Comparison of ENCODE assay signal across 11 cellular contexts in genomic region chr20:20710443-20710842, GRCh38. TPM values are rescaled to one million over a fixed set of nuclear protein-coding genes. Genes with fewer than 3 reads are reported as not detected.
DNase-seq lines count a peak whose midpoint lies in the region; ATAC-seq and TF ChIP-seq lines count a peak whose summit lies in the region.
"Had no signal": no experiment of that assay in that cellular context is flagged by ENCODE, and none has a peak within 500 bp of the region (broad histone marks: within the 10 kb centered on the region; RNA-seq: fewer than 3 reads in every experiment).

No MANE protein-coding gene starts in this region.

- H3K4me2 ChIP-seq in neural progenitor cell = peak overlapping the region; percentile 95

- H3K4me1 Mint-ChIP-seq in CD4-positive, alpha-beta memory T cell = peaks cover 31 to 48% (median 40%) of the 10 kb centered on the region in 4 donors
- H3K4me1 Mint-ChIP-seq in effector memory CD8-positive, alpha-beta T cell (ENCODE audit: low read depth in 2 of 2) = peaks cover 25 to 30% of the 10 kb centered on the region in 2 donors
- H3K4me1 Mint-ChIP-seq in neural progenitor cell = peaks cover 27% of the 10 kb centered on the region

- peak overlapping the region; percentile 82 to 96 (median 92) for H3K4me3 Mint-ChIP-seq in CD4-positive, alpha-beta memory T cell
- H3K4me3 Mint-ChIP-seq in effector memory CD8-positive, alpha-beta T cell = peak overlapping the region; percentile 91 to 96
- peak overlapping the region; percentile 90 for H3K4me3 Mint-ChIP-seq in neural progenitor cell

- no peak overlapping the region for H3K9ac ChIP-seq in neural progenitor cell

- H3K4me3 ChIP-seq in CD4-positive, alpha-beta memory T cell (ENCODE audit: low read length in 2 of 2) = no peak overlapping the region
- peak overlapping the region; percentile 99 for H3K4me3 ChIP-seq in neural progenitor cell
- H3K4me3 ChIP-seq in uterus = no peak overlapping the region
- H3K4me3 ChIP-seq in ovary = no peak overlapping the region

- TF ChIP-seq POLR2A in uterus (IDR thresholded peaks at IDR 0.05) (no peak), ovary (IDR thresholded peaks at IDR 0.05) (no peak)

- no peak for DNase-seq in CD4-positive, alpha-beta memory T cell
- DNase-seq in MV-4-11 (lab: John Stamatoyannopoulos, UW) (peak; percentile 34), neural progenitor cell (ENCODE audit: low spot score) (no peak), SHP77 treated with DMSO at 0.1 percent for 48 hours (lab: John Stamatoyannopoulos, UW) (no peak), uterus (no peak), NCI-H1694 treated with DMSO at 0.1 percent for 48 hours (lab: John Stamatoyannopoulos, UW) (no peak), ovary (no peak)
- no peak for DNase-seq in effector memory CD8-positive, alpha-beta T cell
- DNase-seq: head of caudate nucleus, NCI-H774, WERI-Rb-1 had no signal

- no peak for TF ChIP-seq CTCF in neural progenitor cell (IDR thresholded peaks at IDR 0.05)
- no peak for TF ChIP-seq CTCF in uterus (IDR thresholded peaks at IDR 0.05)
- no peak for TF ChIP-seq CTCF in ovary (IDR thresholded peaks at IDR 0.05)

- no peaks in the 10 kb centered on the region for H3K27me3 Mint-ChIP-seq in CD4-positive, alpha-beta memory T cell
- H3K27me3 Mint-ChIP-seq in effector memory CD8-positive, alpha-beta T cell = no peaks in the 10 kb centered on the region
- H3K27me3 Mint-ChIP-seq in neural progenitor cell (ENCODE audit: insufficient read depth, low read depth) = peaks cover 3% of the 10 kb centered on the region

- no peak for TF ChIP-seq EP300 in ovary (IDR thresholded peaks at IDR 0.05)

- CTCF ChIA-PET in CD4-positive, alpha-beta memory T cell (lab: Charles Lee; ENCODE audit: partially characterized antibody) = no interaction called here

- H3K4me1 ChIP-seq in CD4-positive, alpha-beta memory T cell (ENCODE audit: insufficient read depth, low read length) = peaks cover 17% of the 10 kb centered on the region
- H3K4me1 ChIP-seq in neural progenitor cell = peaks cover 18% of the 10 kb centered on the region
- no peaks in the 10 kb centered on the region for H3K4me1 ChIP-seq in uterus
- peaks cover 8% of the 10 kb centered on the region for H3K4me1 ChIP-seq in ovary (ENCODE audit: insufficient read depth)

- H3F3A ChIP-seq in neural progenitor cell (ENCODE audit: low read depth) = no peaks in the 10 kb centered on the region

- H4K20me1 ChIP-seq in neural progenitor cell (ENCODE audit: low read depth) = peaks cover 22% of the 10 kb centered on the region

- H3K36me3 ChIP-seq in CD4-positive, alpha-beta memory T cell (ENCODE audit: insufficient read depth, low read length) = no peaks in the 10 kb centered on the region
- H3K36me3 ChIP-seq in neural progenitor cell (no peaks in the 10 kb centered on the region), uterus (no peaks in the 10 kb centered on the region), ovary (no peaks in the 10 kb centered on the region)
- H3K36me3 ChIP-seq: WERI-Rb-1 had no signal

- no peaks in the 10 kb centered on the region for H3K9me3 Mint-ChIP-seq in CD4-positive, alpha-beta memory T cell
- no peaks in the 10 kb centered on the region for H3K9me3 Mint-ChIP-seq in effector memory CD8-positive, alpha-beta T cell
- H3K9me3 Mint-ChIP-seq in neural progenitor cell = peaks cover 2% of the 10 kb centered on the region

- peaks cover 63% of the 10 kb centered on the region for H3K79me2 ChIP-seq in neural progenitor cell (ENCODE audit: low read depth)

- H3K36me3 Mint-ChIP-seq in CD4-positive, alpha-beta memory T cell = peaks cover 9 to 11% of the 10 kb centered on the region in 2 donors
- no peaks in the 10 kb centered on the region for H3K36me3 Mint-ChIP-seq in effector memory CD8-positive, alpha-beta T cell (ENCODE audit: insufficient read depth)
- no peaks in the 10 kb centered on the region for H3K36me3 Mint-ChIP-seq in neural progenitor cell

- POLR2A ChIA-PET in CD4-positive, alpha-beta memory T cell (lab: Charles Lee; ENCODE audit: partially characterized antibody) = no interaction called here

- 20 to 50% (median 41%) methylated on average over 1 of the region's 1 CpG for WGBS in ovary, 3 donors

- no peak overlapping the region for H2AFZ ChIP-seq in neural progenitor cell (replicated peaks)

- ATAC-seq in effector memory CD8-positive, alpha-beta T cell (replicated peaks) = no peak

- H3K27ac ChIP-seq in CD4-positive, alpha-beta memory T cell (ENCODE audit: low read depth, low read length) = peak overlapping the region; percentile 79
- H3K27ac ChIP-seq in neural progenitor cell = no peak overlapping the region
- H3K27ac ChIP-seq in uterus = peak overlapping the region in 1 of 2 donors; percentile 95
- no peak overlapping the region for H3K27ac ChIP-seq in ovary
- H3K27ac ChIP-seq: WERI-Rb-1 had no signal

- intact Hi-C loops in CD4-positive, alpha-beta memory T cell (cut with micrococcal nuclease) = loop anchor here (5.0 to 10.0 kb wide), 4 partner anchors 417 to 1918 kb away; partner anchors contain the start of genes KIZ and NAA20
- intact Hi-C loops in uterus (cut with DNase I; ENCODE audit: low total_unique reads) (no loop called here), ovary (cut with DNase I) (no loop called here)

- no peaks in the 10 kb centered on the region for H3K9me3 ChIP-seq in CD4-positive, alpha-beta memory T cell (ENCODE audit: control insufficient read depth in 1 of 2, low read length in 2 of 2)
- no peaks in the 10 kb centered on the region for H3K9me3 ChIP-seq in neural progenitor cell (ENCODE audit: low read depth)
- no peaks in the 10 kb centered on the region for H3K9me3 ChIP-seq in uterus
- H3K9me3 ChIP-seq in ovary = no peaks in the 10 kb centered on the region

- H3K27ac Mint-ChIP-seq in CD4-positive, alpha-beta memory T cell = peak overlapping the region in 6 of 7 donors; percentile 87 to 94 (median 91)
- H3K27ac Mint-ChIP-seq in effector memory CD8-positive, alpha-beta T cell = peak overlapping the region; percentile 91 to 92
- H3K27ac Mint-ChIP-seq in neural progenitor cell = no peak overlapping the region

- H3K27me3 ChIP-seq in CD4-positive, alpha-beta memory T cell (ENCODE audit: insufficient read depth, low read length) = no peaks in the 10 kb centered on the region
- H3K27me3 ChIP-seq in neural progenitor cell (no peaks in the 10 kb centered on the region), uterus (no peaks in the 10 kb centered on the region), ovary (no peaks in the 10 kb centered on the region)

RNA-seq across cellular contexts. Expression of gene RALGAPA2, which starts 2.0 kb away (rescaled TPM):
- 10 to 100 TPM; 33.6 to 36.3 TPM for total RNA-seq in CD4-positive, alpha-beta memory T cell
- polyA plus RNA-seq in CD4-positive, alpha-beta memory T cell = 1 to 10 TPM; 1.6 to 9.3 TPM
- 22.8 and 25.9 TPM in 2 replicates for total RNA-seq in neural progenitor cell (ENCODE audit: low replicate concordance)
- total RNA-seq in uterus = 10 to 100 TPM; 25.9 to 48.9 (median 38.6) TPM
- total RNA-seq in ovary = 10 to 100 TPM; 11.9 to 27.5 (median 19.9) TPM
- 10 to 100 TPM in 1 of 2 donors, 1 to 10 TPM in 1; 8.4 to 31.7 TPM for polyA plus RNA-seq in ovary
